ENCODE assay signal across 14 cellular contexts in genomic region chr11:93526058-93526633, GRCh38. TPM values are rescaled to one million over a fixed set of nuclear protein-coding genes. Genes with fewer than 3 reads are reported as not detected.
A peak's percentile ranks its signal among the peaks of the same experiment; 100 is the strongest.
DNase-seq lines count a peak whose midpoint lies in the region; ATAC-seq and TF ChIP-seq lines count a peak whose summit lies in the region.
"Had no signal": no experiment of that assay in that cellular context is flagged by ENCODE, and none has a peak within 500 bp of the region (broad histone marks: within the 10 kb centered on the region; RNA-seq: fewer than 3 reads in every experiment).

No MANE protein-coding gene starts in this region.

- peak overlapping the region; percentile 56 for H3K4me3 ChIP-seq in OCI-LY7 (ENCODE audit: low read depth, low read length, poor library complexity, severe bottlenecking)
- H3K4me3 ChIP-seq in psoas muscle, result no peak overlapping the region
- no peak overlapping the region for H3K4me3 ChIP-seq in ascending aorta
- H3K4me3 ChIP-seq: adrenal gland, lung, skin epidermis had no signal

- no peaks in the 10 kb centered on the region for H3K9me3 Mint-ChIP-seq in activated CD4-positive, alpha-beta T cell treated with anti-CD3 and anti-CD28 coated beads for 36 hours (ENCODE audit: low read depth)

- peak overlapping the region; percentile 44 for H3K27ac Mint-ChIP-seq in activated CD4-positive, alpha-beta T cell treated with anti-CD3 and anti-CD28 coated beads for 36 hours

- 45 to 62% (median 55%) methylated on average over 4 of the region's 4 CpGs for WGBS in psoas muscle, 3 donors

- TF ChIP-seq CTCF in OCI-LY7 (conservative IDR thresholded peaks at IDR 0.05; ENCODE audit: low read length) (no peak), psoas muscle (IDR thresholded peaks at IDR 0.05) (no peak), ascending aorta (IDR thresholded peaks at IDR 0.05) (no peak)

- no peaks in the 10 kb centered on the region for H3K27me3 Mint-ChIP-seq in activated CD4-positive, alpha-beta T cell treated with anti-CD3 and anti-CD28 coated beads for 36 hours

- no peak for DNase-seq in activated CD4-positive, alpha-beta T cell treated with anti-CD3 and anti-CD28 coated beads for 36 hours
- DNase-seq in activated CD4-positive, alpha-beta T cell treated with anti-CD3 and anti-CD28 coated beads, Interleukin-2, amount 50 U/mL, for 48 hours, result no peak
- DNase-seq in OCI-LY7 (ENCODE audit: low spot score) (peak; percentile 41), psoas muscle (no peak), ascending aorta (ENCODE audit: low spot score in 2 of 2) (no peak), dedifferentiated amniotic fluid mesenchymal stem cell (ENCODE audit: extremely low spot score) (no peak), DMS153 treated with DMSO at 0.1 percent for 48 hours (lab: John Stamatoyannopoulos, UW; ENCODE audit: unreplicated experiment) (no peak)
- DNase-seq: erythroblast; stimulated activated naive CD4-positive, alpha-beta T cell treated with Interleukin-2 at 50 U/mL for 16 hours; WERI-Rb-1 had no signal

- H2AFZ ChIP-seq in OCI-LY7 (ENCODE audit: low read length), result peak overlapping the region; percentile 81

- H3K79me2 ChIP-seq in OCI-LY7 (ENCODE audit: insufficient read depth, low read depth, low read length), result peaks cover 32% of the 10 kb centered on the region; the same call in 1 of the 2 replicates

- H3K36me3 ChIP-seq in OCI-LY7 (ENCODE audit: insufficient read depth, low read length) (no peaks in the 10 kb centered on the region), psoas muscle (ENCODE audit: insufficient read depth in 1 of 2, low read depth in 1 of 2) (no peaks in the 10 kb centered on the region), ascending aorta (peaks cover 0 to 3% of the 10 kb centered on the region in 2 donors)
- H3K36me3 ChIP-seq: adrenal gland, WERI-Rb-1 had no signal

- H3K4me1 ChIP-seq in OCI-LY7 (ENCODE audit: insufficient read depth, low read length, poor library complexity, severe bottlenecking), result peaks cover 78% of the 10 kb centered on the region
- peaks cover 57% of the 10 kb centered on the region for H3K4me1 ChIP-seq in psoas muscle
- peaks cover 13 to 24% of the 10 kb centered on the region in 2 donors for H3K4me1 ChIP-seq in ascending aorta

- H3K27me3 ChIP-seq in psoas muscle (ENCODE audit: insufficient read depth in 3 of 3, low read length in 2 of 3) (no peaks in the 10 kb centered on the region), ascending aorta (no peaks in the 10 kb centered on the region)
- H3K27me3 ChIP-seq: adrenal gland had no signal

- H3K4me3 Mint-ChIP-seq in activated CD4-positive, alpha-beta T cell treated with anti-CD3 and anti-CD28 coated beads for 36 hours, result no peak overlapping the region

- no TSS peak for BruUV-seq in OCI-LY7 (replicated peaks; lab: Mats Ljungman, UMichigan)

- H3K27ac ChIP-seq in OCI-LY7 (ENCODE audit: low read depth, low read length, poor library complexity, severe bottlenecking), result peak overlapping the region; percentile 71
- H3K27ac ChIP-seq in psoas muscle, result peak overlapping the region; percentile 70
- H3K27ac ChIP-seq in ascending aorta, result no peak overlapping the region
- H3K27ac ChIP-seq: WERI-Rb-1 had no signal

- peak overlapping the region; percentile 83 for H3K4me2 ChIP-seq in OCI-LY7 (ENCODE audit: low read length)

- no peak for ATAC-seq in activated CD4-positive, alpha-beta T cell treated with anti-CD3 and anti-CD28 coated beads for 36 hours
- ATAC-seq in GM21529 (IDR thresholded peaks at IDR 0.05; ENCODE audit: unreplicated experiment) (peak; percentile 34), psoas muscle (no peak)

- intact Hi-C loops in activated CD4-positive, alpha-beta T cell treated with anti-CD3 and anti-CD28 coated beads for 36 hours (cut with DNase I, micrococcal nuclease), result no loop called here
- intact Hi-C loops in OCI-LY7 (cut with micrococcal nuclease; ENCODE audit: unreplicated experiment) (no loop called here), psoas muscle (cut with DNase I) (no loop called here), ascending aorta (cut with DNase I) (loop anchor here (5.0 kb wide), 1 partner anchor 46 kb away; no protein-coding TSS in a partner anchor)

- CTCF ChIA-PET in activated CD4-positive, alpha-beta T cell treated with anti-CD3 and anti-CD28 coated beads for 36 hours (lab: Charles Lee), result interaction anchor here (1.5 to 2.7 kb wide), 2 partner anchors 12 to 137 kb away, joined by 3 to 6 read pairs; no protein-coding TSS in a partner anchor
- CTCF ChIA-PET in OCI-LY7 (lab: Charles Lee; ENCODE audit: unreplicated experiment), result interaction anchor here (1.0 to 1.2 kb wide), 2 partner anchors 10 to 15 kb away, joined by 4 to 5 read pairs; no protein-coding TSS in a partner anchor

- no peaks in the 10 kb centered on the region for H3K36me3 Mint-ChIP-seq in activated CD4-positive, alpha-beta T cell treated with anti-CD3 and anti-CD28 coated beads for 36 hours (ENCODE audit: low read depth)

- POLR2A ChIA-PET in activated CD4-positive, alpha-beta T cell treated with anti-CD3 and anti-CD28 coated beads for 36 hours (lab: Charles Lee), result no interaction called here
- POLR2A ChIA-PET in OCI-LY7 (lab: Charles Lee), result interaction anchor here (1.1 to 3.5 kb wide), 4 partner anchors 10 to 16 kb away, joined by 4 to 24 read pairs (median 10); partner anchors contain the start of gene SMCO4

- no peaks in the 10 kb centered on the region for H3K9me3 ChIP-seq in OCI-LY7 (ENCODE audit: low read length)
- no peaks in the 10 kb centered on the region for H3K9me3 ChIP-seq in psoas muscle
- H3K9me3 ChIP-seq in ascending aorta, result no peaks in the 10 kb centered on the region
- H3K9me3 ChIP-seq: adrenal gland had no signal

- H3K4me1 Mint-ChIP-seq in activated CD4-positive, alpha-beta T cell treated with anti-CD3 and anti-CD28 coated beads for 36 hours, result peaks cover 70% of the 10 kb centered on the region

- H3K9me2 ChIP-seq in OCI-LY7 (ENCODE audit: insufficient read depth, low read length), result no peaks in the 10 kb centered on the region

- no peaks in the 10 kb centered on the region for H4K20me1 ChIP-seq in OCI-LY7 (ENCODE audit: insufficient read depth, low read length)

RNA-seq across cellular contexts. Expression of gene SMCO4, which starts 17.0 kb away (rescaled TPM):
- 10 to 100 TPM; 24.5 to 24.6 TPM for total RNA-seq in activated CD4-positive, alpha-beta T cell treated with anti-CD3 and anti-CD28 coated beads for 36 hours
- 36.1 and 44.7 TPM in 2 replicates for total RNA-seq in OCI-LY7 (2014; rRNA removed; shearing (Covaris generic))
- total RNA-seq in OCI-LY7 (2022), result 44.1 and 52.4 TPM in 2 replicates
- total RNA-seq in psoas muscle, result 10 to 100 TPM in 2 of 4 donors, 1 to 10 TPM in 2; 8.0 to 21.8 (median 9.5) TPM
- 10 to 100 TPM in 1 of 3 donors, 1 to 10 TPM in 2; 3.5 to 10.8 (median 5.5) TPM for polyA plus RNA-seq in psoas muscle
- 89.2 TPM for total RNA-seq in ascending aorta

Comparison
In these comparisons a context has a peak if more than half of its experiments do, and no peak if none do; other contexts are left out.
1. H3K27ac ChIP-seq: peak in OCI-LY7 (single experiment) and psoas muscle (single experiment); none in ascending aorta (0 of 2).